ENCODE assay signal across 8 cellular contexts in the genomic region with DNA sequence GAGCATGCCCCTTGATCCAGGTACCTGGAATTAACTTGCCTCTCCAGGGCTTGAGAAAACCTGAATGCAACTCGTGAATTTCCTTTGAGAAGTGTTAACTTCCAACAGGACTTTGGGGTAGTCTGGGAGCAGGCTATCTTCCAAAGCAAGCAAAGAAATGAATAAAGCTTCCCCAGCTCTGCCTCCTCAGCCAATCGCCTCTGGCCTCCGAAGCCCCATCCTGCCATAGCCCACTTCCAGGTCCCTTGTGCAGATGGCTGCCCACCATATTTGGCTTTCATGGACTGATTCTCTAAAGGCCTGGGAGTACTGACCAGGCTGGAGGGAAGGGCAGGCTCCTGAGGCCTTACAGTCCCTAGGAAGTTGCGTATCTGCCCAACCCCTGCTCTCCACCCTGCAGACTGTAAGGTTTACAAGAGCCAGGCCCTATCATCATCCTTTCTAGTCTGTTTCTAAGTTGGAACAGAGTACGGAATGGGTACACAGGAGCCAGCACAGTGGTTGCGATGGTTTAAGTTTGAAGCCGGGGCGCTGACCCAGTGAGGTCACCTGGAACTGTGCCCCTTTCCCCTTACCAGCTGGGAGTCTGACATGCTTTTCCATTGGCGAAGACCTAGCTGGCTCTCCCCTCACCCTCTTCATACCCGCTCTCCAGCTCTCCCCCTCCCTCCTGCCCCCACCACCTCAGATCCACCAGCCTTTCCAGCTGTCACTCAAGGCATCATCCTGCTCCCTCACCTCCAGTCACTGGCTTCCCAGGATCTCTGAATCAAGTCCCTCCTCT. TPM values are rescaled to one million over a fixed set of nuclear protein-coding genes. Genes with fewer than 3 reads are reported as not detected.
DNase-seq lines count a peak whose midpoint lies in the region; ATAC-seq and TF ChIP-seq lines count a peak whose summit lies in the region.
"Had no signal": no experiment of that assay in that cellular context is flagged by ENCODE, and none has a peak within 500 bp of the region (broad histone marks: within the 10 kb centered on the region; RNA-seq: fewer than 3 reads in every experiment).

No MANE protein-coding gene starts in this region.

- no peak overlapping the region for H3K27ac ChIP-seq in hepatocyte
- H3K27ac ChIP-seq: SJSA1 had no signal

- peak overlapping the region; percentile 82 for H3K27ac Mint-ChIP-seq in HFFc6
- H3K27ac Mint-ChIP-seq in WTC11 = 0 out of 2 replicates have a peak overlapping the region, but pooled peaks have one; percentile 39
- H3K27ac Mint-ChIP-seq in stimulated activated effector memory CD8-positive, alpha-beta T cell treated with anti-CD3 and anti-CD28 coated beads, Interleukin-12 subunit alpha, Interleukin-12 subunit beta, amount 100 ng/mL, for 72 hours = peak overlapping the region; percentile 94

- H3K4me2 ChIP-seq in hepatocyte = peak overlapping the region; percentile 85

- H3K4me3 Mint-ChIP-seq in HFFc6 (peak overlapping the region; percentile 98), WTC11 (peak overlapping the region; percentile 97)
- peak overlapping the region; percentile 93 for H3K4me3 Mint-ChIP-seq in stimulated activated effector memory CD8-positive, alpha-beta T cell treated with anti-CD3 and anti-CD28 coated beads, Interleukin-12 subunit alpha, Interleukin-12 subunit beta, amount 100 ng/mL, for 72 hours

- peaks cover 4% of the 10 kb centered on the region for H3K4me1 ChIP-seq in hepatocyte (ENCODE audit: insufficient read depth)

- no peak overlapping the region for H2AFZ ChIP-seq in hepatocyte

- POLR2A ChIA-PET in WTC11 (lab: Charles Lee) = interaction anchor here (0.6 to 1.4 kb wide), 3 partner anchors 17 to 143 kb away, joined by 3 to 10 read pairs (median 4); no protein-coding TSS in a partner anchor

- H3K9me3 Mint-ChIP-seq in HFFc6 = no peaks in the 10 kb centered on the region
- no peaks in the 10 kb centered on the region for H3K9me3 Mint-ChIP-seq in WTC11
- H3K9me3 Mint-ChIP-seq in stimulated activated effector memory CD8-positive, alpha-beta T cell treated with anti-CD3 and anti-CD28 coated beads, Interleukin-12 subunit alpha, Interleukin-12 subunit beta, amount 100 ng/mL, for 72 hours = no peaks in the 10 kb centered on the region

- H3K36me3 Mint-ChIP-seq in HFFc6 (ENCODE audit: low read depth) (peaks cover 7% of the 10 kb centered on the region; the same call in 1 of the 2 replicates), WTC11 (peaks cover 3% of the 10 kb centered on the region)
- H3K36me3 Mint-ChIP-seq in stimulated activated effector memory CD8-positive, alpha-beta T cell treated with anti-CD3 and anti-CD28 coated beads, Interleukin-12 subunit alpha, Interleukin-12 subunit beta, amount 100 ng/mL, for 72 hours = peaks cover 19% of the 10 kb centered on the region

- no peaks in the 10 kb centered on the region for H3K9me2 ChIP-seq in hepatocyte (replicated peaks; ENCODE audit: insufficient read depth)

- no peak for ATAC-seq in WTC11
- no peak for ATAC-seq in stimulated activated effector memory CD8-positive, alpha-beta T cell treated with anti-CD3 and anti-CD28 coated beads, Interleukin-12 subunit alpha, Interleukin-12 subunit beta, amount 100 ng/mL, for 72 hours
- no peak for ATAC-seq in GM19035 (IDR thresholded peaks at IDR 0.05; ENCODE audit: unreplicated experiment)

- no peak for TF ChIP-seq CTCF in HFFc6 (IDR thresholded peaks at IDR 0.05)
- TF ChIP-seq CTCF in WTC11 (IDR thresholded peaks at IDR 0.05) = no peak
- TF ChIP-seq CTCF in hepatocyte (IDR thresholded peaks at IDR 0.05; ENCODE audit: poor library complexity) = no peak

- 97% methylated on average over 10 of the region's 10 CpGs for WGBS in hepatocyte (ENCODE audit: low lambda C conversion rate, missing lambda C conversion rate)

- H3K27me3 Mint-ChIP-seq in HFFc6 (ENCODE audit: insufficient read depth) (no peaks in the 10 kb centered on the region; the same call in 1 of the 2 replicates), WTC11 (ENCODE audit: low read depth) (peaks cover 13% of the 10 kb centered on the region)

- no peaks in the 10 kb centered on the region for H3K9me3 ChIP-seq in hepatocyte (ENCODE audit: low read depth)
- H3K9me3 ChIP-seq: SJSA1 had no signal

- H3K79me2 ChIP-seq in hepatocyte = peaks cover 32% of the 10 kb centered on the region

- H3K36me3 ChIP-seq in hepatocyte (replicated peaks; ENCODE audit: insufficient read depth, low read depth) = no peaks in the 10 kb centered on the region

- no peaks in the 10 kb centered on the region for H4K20me1 ChIP-seq in hepatocyte (ENCODE audit: insufficient read depth, poor library complexity, severe bottlenecking)

- H3K27me3 ChIP-seq in hepatocyte = no peaks in the 10 kb centered on the region
- H3K27me3 ChIP-seq: SJSA1 had no signal

- peaks cover 68% of the 10 kb centered on the region for H3K4me1 Mint-ChIP-seq in HFFc6 (ENCODE audit: low read depth)
- peaks cover 36% of the 10 kb centered on the region for H3K4me1 Mint-ChIP-seq in WTC11
- peaks cover 56% of the 10 kb centered on the region for H3K4me1 Mint-ChIP-seq in stimulated activated effector memory CD8-positive, alpha-beta T cell treated with anti-CD3 and anti-CD28 coated beads, Interleukin-12 subunit alpha, Interleukin-12 subunit beta, amount 100 ng/mL, for 72 hours

- CTCF ChIA-PET in WTC11 (lab: Charles Lee) = interaction anchor here (0.6 to 5.5 kb wide), 18 partner anchors 12 to 329 kb away, joined by 3 to 89 read pairs (median 6); partner anchors contain the start of gene LOXL1

- H3K4me3 ChIP-seq in hepatocyte = no peak overlapping the region

- no peak for DNase-seq in HFFc6
- DNase-seq in WTC11 (ENCODE audit: low spot score) = no peak
- DNase-seq in hepatocyte (ENCODE audit: low spot score) = no peak
- no peak for DNase-seq in stimulated activated effector memory CD8-positive, alpha-beta T cell treated with anti-CD3 and anti-CD28 coated beads, Interleukin-12 subunit alpha, Interleukin-12 subunit beta, amount 100 ng/mL, for 72 hours (ENCODE audit: low spot score in 2 of 2)
- DNase-seq in NCI-H1930 (lab: John Stamatoyannopoulos, UW) = no peak
- DNase-seq in NCI-H1048 (lab: John Stamatoyannopoulos, UW) = no peak

TF ChIP-seq in WTC11, 78 proteins besides CTCF, POLR2A, EP300 and RAD21 (continues in another document):
- TF ChIP-seq, protein P1, sequence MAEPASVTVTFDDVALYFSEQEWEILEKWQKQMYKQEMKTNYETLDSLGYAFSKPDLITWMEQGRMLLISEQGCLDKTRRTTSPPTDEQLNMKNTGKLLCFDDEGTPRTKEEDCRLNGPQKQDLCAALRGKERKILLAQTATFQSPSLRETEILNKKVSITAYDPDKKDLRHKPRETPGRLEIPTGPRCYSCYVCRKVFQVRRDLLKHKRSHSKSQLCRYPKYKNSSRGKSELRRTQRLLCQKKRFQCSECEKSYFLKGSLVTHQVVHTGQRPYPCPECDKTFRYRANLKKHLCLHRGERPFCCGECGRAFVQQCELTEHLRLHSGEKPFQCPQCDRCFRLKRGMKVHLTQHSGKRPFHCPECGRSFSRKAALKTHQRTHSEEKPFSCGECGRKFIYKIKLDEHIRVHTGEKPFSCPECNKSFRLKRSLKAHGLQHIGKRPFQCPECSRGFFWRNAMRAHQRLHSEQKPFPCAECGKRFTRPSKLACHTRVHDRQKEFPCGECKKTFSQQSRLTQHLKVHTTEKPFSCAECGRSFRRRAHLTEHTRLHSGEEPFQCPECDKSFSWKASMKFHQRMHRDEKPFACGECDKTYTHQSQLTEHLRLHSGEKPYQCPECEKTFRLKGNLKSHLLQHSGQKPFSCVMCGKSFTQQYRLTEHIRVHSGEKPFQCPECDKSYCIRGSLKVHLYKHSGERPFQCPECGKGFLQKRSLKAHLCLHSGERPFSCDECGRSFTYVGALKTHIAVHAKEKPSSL (CRISPR knock-in tag; conservative IDR thresholded peaks at IDR 0.05) = no peak
- TF ChIP-seq MYBL2 (CRISPR knock-in tag; IDR thresholded peaks at IDR 0.05) (no peak), ZNF317 (CRISPR knock-in tag; IDR thresholded peaks at IDR 0.05; ENCODE audit: borderline replicate concordance, low read depth) (no peak), CREB1 (CRISPR knock-in tag; IDR thresholded peaks at IDR 0.05) (no peak), ZNF671 (CRISPR knock-in tag; IDR thresholded peaks at IDR 0.05) (no peak), HMGXB4 (CRISPR knock-in tag; IDR thresholded peaks at IDR 0.05) (no peak), ZNF219 (CRISPR knock-in tag; IDR thresholded peaks at IDR 0.05; ENCODE audit: borderline replicate concordance) (no peak), ATF1 (CRISPR knock-in tag; IDR thresholded peaks at IDR 0.05) (no peak), ETV6 (CRISPR knock-in tag; IDR thresholded peaks at IDR 0.05) (no peak), ELF4 (CRISPR knock-in tag; IDR thresholded peaks at IDR 0.05; ENCODE audit: low read depth) (no peak)
- TF ChIP-seq, protein P2, sequence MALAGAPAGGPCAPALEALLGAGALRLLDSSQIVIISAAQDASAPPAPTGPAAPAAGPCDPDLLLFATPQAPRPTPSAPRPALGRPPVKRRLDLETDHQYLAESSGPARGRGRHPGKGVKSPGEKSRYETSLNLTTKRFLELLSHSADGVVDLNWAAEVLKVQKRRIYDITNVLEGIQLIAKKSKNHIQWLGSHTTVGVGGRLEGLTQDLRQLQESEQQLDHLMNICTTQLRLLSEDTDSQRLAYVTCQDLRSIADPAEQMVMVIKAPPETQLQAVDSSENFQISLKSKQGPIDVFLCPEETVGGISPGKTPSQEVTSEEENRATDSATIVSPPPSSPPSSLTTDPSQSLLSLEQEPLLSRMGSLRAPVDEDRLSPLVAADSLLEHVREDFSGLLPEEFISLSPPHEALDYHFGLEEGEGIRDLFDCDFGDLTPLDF (CRISPR knock-in tag; IDR thresholded peaks at IDR 0.05) = no peak

RNA-seq across cellular contexts. Expression of gene PML, which starts 1.1 kb away (rescaled TPM):
- 10 to 100 TPM; 45.2 to 51.8 (median 47.5) TPM for total RNA-seq in HFFc6 (2021; fragmentation: NEBNext Ultra II Directional; extraction: Animal tissue kit (Norgen Biotek cat#: 25700))
- total RNA-seq in WTC11 (2021) (39.0 to 47.7 TPM (median 40.5 TPM) in 3 replicates), hepatocyte (9.7 and 15.7 TPM in 2 replicates)
- polyA plus RNA-seq in hepatocyte = 29.9 and 38.8 TPM in 2 replicates

RNA-seq across cellular contexts. Expression of gene STOML1, which starts 1.3 kb away (rescaled TPM):
- total RNA-seq in HFFc6 (2021; fragmentation: NEBNext Ultra II Directional; extraction: Animal tissue kit (Norgen Biotek cat#: 25700)) = 10 to 100 TPM; 21.4 to 30.6 (median 24.7) TPM
- total RNA-seq in WTC11 (2021) (5.0 to 5.5 TPM (median 5.4 TPM) in 3 replicates), hepatocyte (10.3 and 14.2 TPM in 2 replicates)
- 19.8 and 21.0 TPM in 2 replicates for polyA plus RNA-seq in hepatocyte

Comparison
In these comparisons a context has a peak if more than half of its experiments do, and no peak if none do; other contexts are left out.
1. H3K27ac Mint-ChIP-seq: peak in every context shown above with its lines; median percentile 94 in stimulated activated effector memory CD8-positive, alpha-beta T cell treated with anti-CD3 and anti-CD28 coated beads, Interleukin-12 subunit alpha, Interleukin-12 subunit beta, amount 100 ng/mL, for 72 hours; 82 in HFFc6; 39 in WTC11.